In the genomic region with DNA sequence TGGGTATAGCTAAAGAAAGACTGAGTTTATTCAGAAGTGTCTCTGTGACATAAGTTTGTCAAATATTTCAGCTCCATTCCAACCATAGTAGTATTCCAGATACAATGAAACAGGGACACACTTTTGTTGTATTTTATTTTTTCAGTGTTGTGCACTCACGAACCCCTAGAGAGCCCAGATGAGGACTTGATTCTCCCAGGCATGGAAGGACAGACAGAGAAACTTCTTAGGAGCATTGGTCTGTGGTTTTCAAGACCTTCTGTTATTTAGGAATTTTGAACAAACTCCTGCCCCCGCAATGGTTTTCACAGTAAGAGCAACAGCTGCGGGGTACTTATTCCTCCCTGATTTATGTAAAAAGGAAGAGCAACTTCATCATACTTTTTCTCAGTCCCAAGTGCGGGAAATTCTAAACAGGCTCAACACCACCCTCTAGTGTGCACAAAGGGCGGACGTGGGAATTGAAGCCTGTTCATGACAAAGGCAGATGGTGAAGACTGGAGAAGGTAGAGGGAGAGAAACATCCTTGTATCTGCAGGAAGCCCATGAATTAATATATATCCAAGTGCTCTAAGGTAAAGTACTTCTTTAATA, we compare ENCODE assay signal across 8 cellular contexts.
DNase-seq lines count a peak whose midpoint lies in the region; ATAC-seq and TF ChIP-seq lines count a peak whose summit lies in the region.

No MANE protein-coding gene starts in this region.

- no peak overlapping the region for H3K4me3 ChIP-seq in prostate gland

- no peak overlapping the region for H3K4me3 Mint-ChIP-seq in activated naive CD4-positive, alpha-beta T cell treated with anti-CD3 and anti-CD28 coated beads, Interleukin-2, amount 10 ng/mL, durations not matched to agents 7 days and 5 days

- ATAC-seq in HG03196 (IDR thresholded peaks at IDR 0.05; ENCODE audit: unreplicated experiment) (peak; percentile 58), Right ventricle myocardium superior (ENCODE audit: poor library complexity) (peak; percentile 69), GM18870 (IDR thresholded peaks at IDR 0.05; ENCODE audit: unreplicated experiment) (no peak)

- H3K27me3 Mint-ChIP-seq in activated naive CD4-positive, alpha-beta T cell treated with anti-CD3 and anti-CD28 coated beads, Interleukin-2, amount 10 ng/mL, durations not matched to agents 7 days and 5 days, result no peaks in the 10 kb centered on the region

- H3K4me1 Mint-ChIP-seq in activated naive CD4-positive, alpha-beta T cell treated with anti-CD3 and anti-CD28 coated beads, Interleukin-2, amount 10 ng/mL, durations not matched to agents 7 days and 5 days, result no peaks in the 10 kb centered on the region

- DNase-seq in 8988T (peak; percentile 18), GM04504 (ENCODE audit: low read depth) (peak; percentile 39), NCI-H748 (lab: John Stamatoyannopoulos, UW; ENCODE audit: unreplicated experiment) (peak; percentile 64), Right ventricle myocardium superior (peak; percentile 53), prostate gland (ENCODE audit: low spot score) (peak; percentile 25)
- DNase-seq in activated naive CD4-positive, alpha-beta T cell treated with anti-CD3 and anti-CD28 coated beads, Interleukin-2, amount 10 ng/mL, durations not matched to agents 7 days and 5 days, result peak; percentile 56

- WGBS in prostate gland, result 11% methylated on average over 6 of the region's 6 CpGs

- H3K36me3 Mint-ChIP-seq in activated naive CD4-positive, alpha-beta T cell treated with anti-CD3 and anti-CD28 coated beads, Interleukin-2, amount 10 ng/mL, durations not matched to agents 7 days and 5 days, result no peaks in the 10 kb centered on the region

- no peaks in the 10 kb centered on the region for H3K9me3 ChIP-seq in prostate gland

- no peaks in the 10 kb centered on the region for H3K27me3 ChIP-seq in prostate gland (replicated peaks; ENCODE audit: insufficient read depth)

- no peak overlapping the region for H3K27ac Mint-ChIP-seq in activated naive CD4-positive, alpha-beta T cell treated with anti-CD3 and anti-CD28 coated beads, Interleukin-2, amount 10 ng/mL, durations not matched to agents 7 days and 5 days

- H3K36me3 ChIP-seq in prostate gland, result no peaks in the 10 kb centered on the region

- peak in 3 of 4 experiments; percentile 27 to 55 (median 50) for TF ChIP-seq CTCF in prostate gland (IDR thresholded peaks at IDR 0.05)

- H3K27ac ChIP-seq in prostate gland, result no peak overlapping the region

- TF ChIP-seq POLR2A in prostate gland (IDR thresholded peaks at IDR 0.05), result no peak

- intact Hi-C loops in Right ventricle myocardium superior (cut with DNase I) (no loop called here), prostate gland (cut with DNase I) (loop anchor here (5.0 kb wide), 1 partner anchor 827 kb away; no protein-coding TSS in a partner anchor)

- CTCF ChIA-PET in activated naive CD4-positive, alpha-beta T cell treated with anti-CD3 and anti-CD28 coated beads, Interleukin-2, amount 10 ng/mL, durations not matched to agents 7 days and 5 days (lab: Charles Lee), result interaction anchor here (0.7 to 2.1 kb wide), 5 partner anchors 9 to 676 kb away, joined by 3 to 7 read pairs (median 4); no protein-coding TSS in a partner anchor

- no peaks in the 10 kb centered on the region for H3K9me3 Mint-ChIP-seq in activated naive CD4-positive, alpha-beta T cell treated with anti-CD3 and anti-CD28 coated beads, Interleukin-2, amount 10 ng/mL, durations not matched to agents 7 days and 5 days

- no peaks in the 10 kb centered on the region for H3K4me1 ChIP-seq in prostate gland (replicated peaks)
